ENCODE assay signal across 18 cellular contexts in genomic region chr10:115084434-115084833, GRCh38. TPM values are rescaled to one million over a fixed set of nuclear protein-coding genes. Genes with fewer than 3 reads are reported as not detected.
DNase-seq lines count a peak whose midpoint lies in the region; ATAC-seq and TF ChIP-seq lines count a peak whose summit lies in the region.
"Had no signal": no experiment of that assay in that cellular context is flagged by ENCODE, and none has a peak within 500 bp of the region (broad histone marks: within the 10 kb centered on the region; RNA-seq: fewer than 3 reads in every experiment).

No MANE protein-coding gene starts in this region.

- peaks cover 19% of the 10 kb centered on the region for H3K9me3 Mint-ChIP-seq in endodermal cell

- TF ChIP-seq CTCF in Loucy (conservative IDR thresholded peaks at IDR 0.05; ENCODE audit: low read length) (no peak), endodermal cell (conservative IDR thresholded peaks at IDR 0.05) (no peak), hepatocyte (IDR thresholded peaks at IDR 0.05; ENCODE audit: poor library complexity) (no peak), thoracic aorta (IDR thresholded peaks at IDR 0.05) (no peak), breast epithelium (IDR thresholded peaks at IDR 0.05) (no peak)

- H3K36me3 ChIP-seq in Loucy (ENCODE audit: insufficient read depth, low read length) (no peaks in the 10 kb centered on the region), endodermal cell (ENCODE audit: control insufficient read depth, insufficient read depth, low read length) (no peaks in the 10 kb centered on the region), hepatocyte (replicated peaks; ENCODE audit: insufficient read depth, low read depth) (no peaks in the 10 kb centered on the region), thoracic aorta (no peaks in the 10 kb centered on the region), breast epithelium (no peaks in the 10 kb centered on the region), GM23248 (ENCODE audit: low read depth) (no peaks in the 10 kb centered on the region)

- no peaks in the 10 kb centered on the region for H4K20me1 ChIP-seq in Loucy (ENCODE audit: insufficient read depth, low read length, poor library complexity, severe bottlenecking)
- H4K20me1 ChIP-seq in hepatocyte (ENCODE audit: insufficient read depth, poor library complexity, severe bottlenecking) = no peaks in the 10 kb centered on the region
- no peaks in the 10 kb centered on the region for H4K20me1 ChIP-seq in GM23248 (ENCODE audit: insufficient read depth)

- peaks cover 4% of the 10 kb centered on the region for H3K36me3 Mint-ChIP-seq in endodermal cell (ENCODE audit: low read depth)

- no peak overlapping the region for H3K4me3 Mint-ChIP-seq in endodermal cell

- H2AFZ ChIP-seq in Loucy (ENCODE audit: low read length) (peak overlapping the region; percentile 3; the same call in 1 of the 2 replicates), hepatocyte (no peak overlapping the region), GM23248 (no peak overlapping the region)

- no peaks in the 10 kb centered on the region for H3K4me1 Mint-ChIP-seq in endodermal cell

- H3K27me3 ChIP-seq in Loucy (ENCODE audit: insufficient read depth, low read length, poor library complexity, severe bottlenecking) (no peaks in the 10 kb centered on the region), endodermal cell (ENCODE audit: control insufficient read depth, insufficient read depth, low read length, poor library complexity, severe bottlenecking) (no peaks in the 10 kb centered on the region), hepatocyte (peaks cover under 1% of the 10 kb centered on the region), thoracic aorta (replicated peaks; ENCODE audit: insufficient read depth) (no peaks in the 10 kb centered on the region), breast epithelium (no peaks in the 10 kb centered on the region), GM23248 (replicated peaks; ENCODE audit: insufficient read depth) (no peaks in the 10 kb centered on the region; the same call in 1 of the 2 replicates)

- intact Hi-C loops in breast epithelium (cut with DNase I; ENCODE audit: low total_unique reads) = no loop called here

- in situ Hi-C loops in GM23248 (cut with MboI) = no loop called here

- H3K9me3 ChIP-seq in Loucy (ENCODE audit: insufficient read depth, low read depth, low read length) (peaks cover 3% of the 10 kb centered on the region; the same call in 1 of the 2 replicates), endodermal cell (ENCODE audit: control insufficient read depth, low read length) (peaks cover 12% of the 10 kb centered on the region), hepatocyte (ENCODE audit: low read depth) (no peaks in the 10 kb centered on the region), thoracic aorta (no peaks in the 10 kb centered on the region), breast epithelium (no peaks in the 10 kb centered on the region), GM23248 (ENCODE audit: low read depth) (no peaks in the 10 kb centered on the region)

- H3F3A ChIP-seq in Loucy (ENCODE audit: low read depth) (no peaks in the 10 kb centered on the region), GM23248 (ENCODE audit: insufficient read depth) (no peaks in the 10 kb centered on the region)

- ATAC-seq in thoracic aorta (ENCODE audit: insufficient number of reproducible peaks, low FRiP score, low read depth) (no peak), HG03571 (IDR thresholded peaks at IDR 0.05; ENCODE audit: unreplicated experiment) (no peak)
- ATAC-seq: A549 had no signal

- H3K27ac ChIP-seq in endodermal cell (ENCODE audit: low read depth, low read length) (no peak overlapping the region), hepatocyte (peak overlapping the region; percentile 18), thoracic aorta (peak overlapping the region; percentile 61 to 80), breast epithelium (no peak overlapping the region), GM23248 (no peak overlapping the region)
- H3K27ac ChIP-seq: A549, C4-2B had no signal

- no peaks in the 10 kb centered on the region for H3K27me3 Mint-ChIP-seq in endodermal cell (ENCODE audit: insufficient read depth)

- no peak overlapping the region for H3K4me2 ChIP-seq in Loucy (ENCODE audit: low read depth, low read length, poor library complexity, severe bottlenecking)
- H3K4me2 ChIP-seq in hepatocyte = peak overlapping the region; percentile 1
- H3K4me2 ChIP-seq in GM23248 (ENCODE audit: unreplicated experiment) = no peak overlapping the region
- H3K4me2 ChIP-seq: A549 had no signal

- peak overlapping the region; percentile 28 for H3K27ac Mint-ChIP-seq in endodermal cell

- H3K4me1 ChIP-seq in Loucy (ENCODE audit: insufficient read depth, low read length, poor library complexity, severe bottlenecking) = peaks cover 19% of the 10 kb centered on the region
- H3K4me1 ChIP-seq in endodermal cell (ENCODE audit: control insufficient read depth, insufficient read depth, low read length) = no peaks in the 10 kb centered on the region
- no peaks in the 10 kb centered on the region for H3K4me1 ChIP-seq in hepatocyte (ENCODE audit: insufficient read depth)
- peaks cover 22 to 31% of the 10 kb centered on the region in 2 donors for H3K4me1 ChIP-seq in thoracic aorta (ENCODE audit: control insufficient read depth in 1 of 2, low read depth in 2 of 2)
- H3K4me1 ChIP-seq in breast epithelium = no peaks in the 10 kb centered on the region
- H3K4me1 ChIP-seq in GM23248 (ENCODE audit: insufficient read depth) = no peaks in the 10 kb centered on the region
- H3K4me1 ChIP-seq: A549 had no signal

- DNase-seq in endodermal cell = no peak
- no peak for DNase-seq in hepatocyte (ENCODE audit: low spot score)
- DNase-seq in thoracic aorta (ENCODE audit: low spot score) = no peak
- DNase-seq in breast epithelium (ENCODE audit: low spot score in 2 of 2) = no peak
- no peak for DNase-seq in GM23248
- DNase-seq: DMS79, KG1, NCI-H187, NCI-H2107, NCI-H2227 treated with DMSO at 0.1 percent for 48 hours, NCI-H510A treated with DMSO at 0.1 percent for 48 hours, NCI-H774, OCI-M1 had no signal

- H3K9me2 ChIP-seq in Loucy (replicated peaks; ENCODE audit: low read depth, low read length) = no peaks in the 10 kb centered on the region
- H3K9me2 ChIP-seq in hepatocyte (replicated peaks; ENCODE audit: insufficient read depth) = no peaks in the 10 kb centered on the region
- H3K9me2 ChIP-seq in GM23248 (ENCODE audit: insufficient read depth) = no peaks in the 10 kb centered on the region

- TF ChIP-seq POLR2A in breast epithelium (IDR thresholded peaks at IDR 0.05) = no peak

- H3K9ac ChIP-seq in Loucy (ENCODE audit: low read depth, low read length, poor library complexity, severe bottlenecking) (no peak overlapping the region), endodermal cell (ENCODE audit: extremely low read depth, low read length, poor library complexity, severe bottlenecking) (no peak overlapping the region), GM23248 (no peak overlapping the region)

- WGBS in endodermal cell (ENCODE audit: insufficient coverage in 1 of 2, insufficient read length in 1 of 2), 2 experiments = 80 to 87% methylated on average over 2 to 3 of the region's 3 CpGs
- 43% methylated on average over 3 of the region's 3 CpGs for WGBS in hepatocyte (ENCODE audit: low lambda C conversion rate, missing lambda C conversion rate)
- 3 to 5% methylated on average over 3 of the region's 3 CpGs for WGBS in GM23248 (ENCODE audit: low coverage in 1 of 2, low lambda C conversion rate in 2 of 2, missing lambda C conversion rate in 2 of 2), 2 experiments

- H3K79me2 ChIP-seq in Loucy (ENCODE audit: insufficient read depth, low read length) (no peaks in the 10 kb centered on the region), hepatocyte (no peaks in the 10 kb centered on the region), GM23248 (ENCODE audit: insufficient read depth) (no peaks in the 10 kb centered on the region)

- H3K4me3 ChIP-seq in Loucy (ENCODE audit: low read length, poor library complexity, severe bottlenecking) (no peak overlapping the region), endodermal cell (ENCODE audit: low read length) (no peak overlapping the region), hepatocyte (no peak overlapping the region), thoracic aorta (peak overlapping the region; percentile 18), breast epithelium (no peak overlapping the region), GM23248 (no peak overlapping the region)
- H3K4me3 ChIP-seq: A549 had no signal

RNA-seq across cellular contexts. Expression of gene ATRNL1, which starts 8.7 kb away (rescaled TPM):
- 1 to 10 TPM; 8.0 to 9.0 TPM for total RNA-seq in endodermal cell
- polyA plus RNA-seq in endodermal cell (2013, experiment 1 of 2) = 13.9 TPM
- 14.1 TPM for polyA plus RNA-seq in endodermal cell (2013, experiment 2 of 2)
- total RNA-seq in hepatocyte = 17.4 and 18.7 TPM in 2 replicates
- polyA plus RNA-seq in hepatocyte = 3.7 and 5.9 TPM in 2 replicates
- 10 to 100 TPM; 24.6 to 57.4 TPM for total RNA-seq in thoracic aorta
- total RNA-seq in breast epithelium = 10 to 100 TPM in 1 of 3 donors, 1 to 10 TPM in 1, under 1 TPM in 1; 0.16 to 11.4 (median 2.9) TPM
- total RNA-seq in GM23248 (2014; rRNA removed; shearing (Covaris generic)) = not detected in 2 replicates
- not detected in 2 replicates for polyA plus RNA-seq in GM23248 (2016; fragmentation: Nextera tagmentation; extraction: Ambion mirVana)
- total RNA-seq: HT-29 had no signal

Comparison
In these comparisons a context has a peak if more than half of its experiments do, and no peak if none do; other contexts are left out.
1. H3K27ac ChIP-seq: peak in hepatocyte (single experiment) and thoracic aorta (2 of 2); none in endodermal cell (single experiment), breast epithelium (0 of 2) and GM23248 (single experiment).